Comparison of ENCODE assay signal across 1 cellular context in genomic region chr17:82304826-82305726, GRCh38.
TF ChIP-seq lines count a peak whose summit lies in the region.

No MANE protein-coding gene starts in this region.

TF ChIP-seq in HepG2, 621 proteins besides CTCF, POLR2A, EP300 and RAD21 (continues in another document):
- TF ChIP-seq RNF2 (conservative IDR thresholded peaks at IDR 0.05; ENCODE audit: low read depth) (peak; percentile 81; the same call in 1 of the 2 replicates), ZNF121 (CRISPR knock-in tag; IDR thresholded peaks at IDR 0.05) (0 out of 2 replicates have a peak, but pooled peaks have one; percentile 12), ZFP37 (CRISPR knock-in tag; IDR thresholded peaks at IDR 0.05; ENCODE audit: borderline replicate concordance) (0 out of 2 replicates have a peak, but pooled peaks have one; percentile 27), KDM5A (IDR thresholded peaks at IDR 0.05; ENCODE audit: borderline replicate concordance, low read length) (no peak), SNAPC4 (CRISPR knock-in tag; IDR thresholded peaks at IDR 0.05) (no peak), ZSCAN21 (CRISPR knock-in tag; IDR thresholded peaks at IDR 0.05; ENCODE audit: borderline replicate concordance) (peak; percentile 50; the same call in 1 of the 2 replicates), RFXAP (CRISPR knock-in tag; IDR thresholded peaks at IDR 0.05; ENCODE audit: borderline replicate concordance) (0 out of 2 replicates have a peak, but pooled peaks have one; percentile 50), PRDM10 (CRISPR knock-in tag; IDR thresholded peaks at IDR 0.05; ENCODE audit: low read depth) (peak; percentile 36; the same call in 1 of the 2 replicates), CBX5 (CRISPR knock-in tag; IDR thresholded peaks at IDR 0.05; ENCODE audit: borderline replicate concordance) (no peak), DMAP1 (CRISPR knock-in tag; IDR thresholded peaks at IDR 0.05) (no peak), ZNF260 (CRISPR knock-in tag; IDR thresholded peaks at IDR 0.05; ENCODE audit: borderline replicate concordance, low read depth) (no peak), MAFK (conservative IDR thresholded peaks at IDR 0.05 in 1 of 2, IDR thresholded peaks at IDR 0.05 in 1 of 2; ENCODE audit: low read length in 2 of 2) (no peak), SOX6 (IDR thresholded peaks at IDR 0.05) (no peak), SOX6 (CRISPR knock-in tag; IDR thresholded peaks at IDR 0.05) (peak; percentile 39; the same call in 1 of the 2 replicates), TOPORS (CRISPR knock-in tag; IDR thresholded peaks at IDR 0.05) (no peak), SKI (IDR thresholded peaks at IDR 0.05; ENCODE audit: partially characterized antibody) (peak; percentile 31), LRRFIP1 (CRISPR knock-in tag; conservative IDR thresholded peaks at IDR 0.05) (no peak), NFATC3 (CRISPR knock-in tag; IDR thresholded peaks at IDR 0.05) (no peak), ZNF558 (CRISPR knock-in tag; IDR thresholded peaks at IDR 0.05; ENCODE audit: borderline replicate concordance) (peak; percentile 37; the same call in 1 of the 2 replicates), ZNF850 (CRISPR knock-in tag; conservative IDR thresholded peaks at IDR 0.05) (no peak), IKZF4 (CRISPR knock-in tag; IDR thresholded peaks at IDR 0.05; ENCODE audit: borderline replicate concordance, low read depth, not compliant biosample characterization) (no peak), FOSL1 (CRISPR knock-in tag; IDR thresholded peaks at IDR 0.05; ENCODE audit: borderline replicate concordance) (no peak), ZNF678 (CRISPR knock-in tag; IDR thresholded peaks at IDR 0.05) (no peak), ERF (CRISPR knock-in tag; IDR thresholded peaks at IDR 0.05) (0 out of 2 replicates have a peak, but pooled peaks have one; percentile 37), E2F1 (CRISPR knock-in tag; IDR thresholded peaks at IDR 0.05) (no peak), PHF5A (CRISPR knock-in tag; IDR thresholded peaks at IDR 0.05; ENCODE audit: low read depth, unreplicated experiment) (no peak), NFE2 (CRISPR knock-in tag; IDR thresholded peaks at IDR 0.05) (no peak), FOXK1 (CRISPR knock-in tag; IDR thresholded peaks at IDR 0.05; ENCODE audit: borderline replicate concordance, low read depth) (no peak), POLR2AphosphoS2 (IDR thresholded peaks at IDR 0.05; ENCODE audit: low read depth, low read length) (no peak), SOX13 (IDR thresholded peaks at IDR 0.05) (no peak), SOX13 (CRISPR knock-in tag; conservative IDR thresholded peaks at IDR 0.05 in 1 of 2, IDR thresholded peaks at IDR 0.05 in 1 of 2) (no peak)
- TF ChIP-seq, protein P1, sequence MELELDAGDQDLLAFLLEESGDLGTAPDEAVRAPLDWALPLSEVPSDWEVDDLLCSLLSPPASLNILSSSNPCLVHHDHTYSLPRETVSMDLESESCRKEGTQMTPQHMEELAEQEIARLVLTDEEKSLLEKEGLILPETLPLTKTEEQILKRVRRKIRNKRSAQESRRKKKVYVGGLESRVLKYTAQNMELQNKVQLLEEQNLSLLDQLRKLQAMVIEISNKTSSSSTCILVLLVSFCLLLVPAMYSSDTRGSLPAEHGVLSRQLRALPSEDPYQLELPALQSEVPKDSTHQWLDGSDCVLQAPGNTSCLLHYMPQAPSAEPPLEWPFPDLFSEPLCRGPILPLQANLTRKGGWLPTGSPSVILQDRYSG (CRISPR knock-in tag; IDR thresholded peaks at IDR 0.05), result no peak
- TF ChIP-seq, protein P2, sequence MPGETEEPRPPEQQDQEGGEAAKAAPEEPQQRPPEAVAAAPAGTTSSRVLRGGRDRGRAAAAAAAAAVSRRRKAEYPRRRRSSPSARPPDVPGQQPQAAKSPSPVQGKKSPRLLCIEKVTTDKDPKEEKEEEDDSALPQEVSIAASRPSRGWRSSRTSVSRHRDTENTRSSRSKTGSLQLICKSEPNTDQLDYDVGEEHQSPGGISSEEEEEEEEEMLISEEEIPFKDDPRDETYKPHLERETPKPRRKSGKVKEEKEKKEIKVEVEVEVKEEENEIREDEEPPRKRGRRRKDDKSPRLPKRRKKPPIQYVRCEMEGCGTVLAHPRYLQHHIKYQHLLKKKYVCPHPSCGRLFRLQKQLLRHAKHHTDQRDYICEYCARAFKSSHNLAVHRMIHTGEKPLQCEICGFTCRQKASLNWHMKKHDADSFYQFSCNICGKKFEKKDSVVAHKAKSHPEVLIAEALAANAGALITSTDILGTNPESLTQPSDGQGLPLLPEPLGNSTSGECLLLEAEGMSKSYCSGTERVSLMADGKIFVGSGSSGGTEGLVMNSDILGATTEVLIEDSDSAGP (CRISPR knock-in tag; IDR thresholded peaks at IDR 0.05; ENCODE audit: borderline replicate concordance), result peak; percentile 42; the same call in 1 of the 2 replicates
- TF ChIP-seq, protein P3, sequence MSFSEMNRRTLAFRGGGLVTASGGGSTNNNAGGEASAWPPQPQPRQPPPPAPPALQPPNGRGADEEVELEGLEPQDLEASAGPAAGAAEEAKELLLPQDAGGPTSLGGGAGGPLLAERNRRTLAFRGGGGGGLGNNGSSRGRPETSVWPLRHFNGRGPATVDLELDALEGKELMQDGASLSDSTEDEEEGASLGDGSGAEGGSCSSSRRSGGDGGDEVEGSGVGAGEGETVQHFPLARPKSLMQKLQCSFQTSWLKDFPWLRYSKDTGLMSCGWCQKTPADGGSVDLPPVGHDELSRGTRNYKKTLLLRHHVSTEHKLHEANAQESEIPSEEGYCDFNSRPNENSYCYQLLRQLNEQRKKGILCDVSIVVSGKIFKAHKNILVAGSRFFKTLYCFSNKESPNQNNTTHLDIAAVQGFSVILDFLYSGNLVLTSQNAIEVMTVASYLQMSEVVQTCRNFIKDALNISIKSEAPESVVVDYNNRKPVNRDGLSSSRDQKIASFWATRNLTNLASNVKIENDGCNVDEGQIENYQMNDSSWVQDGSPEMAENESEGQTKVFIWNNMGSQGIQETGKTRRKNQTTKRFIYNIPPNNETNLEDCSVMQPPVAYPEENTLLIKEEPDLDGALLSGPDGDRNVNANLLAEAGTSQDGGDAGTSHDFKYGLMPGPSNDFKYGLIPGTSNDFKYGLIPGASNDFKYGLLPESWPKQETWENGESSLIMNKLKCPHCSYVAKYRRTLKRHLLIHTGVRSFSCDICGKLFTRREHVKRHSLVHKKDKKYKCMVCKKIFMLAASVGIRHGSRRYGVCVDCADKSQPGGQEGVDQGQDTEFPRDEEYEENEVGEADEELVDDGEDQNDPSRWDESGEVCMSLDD (CRISPR knock-in tag; IDR thresholded peaks at IDR 0.05; ENCODE audit: borderline replicate concordance), result no peak
